ENCODE assay signal across 8 cellular contexts in the genomic region with DNA sequence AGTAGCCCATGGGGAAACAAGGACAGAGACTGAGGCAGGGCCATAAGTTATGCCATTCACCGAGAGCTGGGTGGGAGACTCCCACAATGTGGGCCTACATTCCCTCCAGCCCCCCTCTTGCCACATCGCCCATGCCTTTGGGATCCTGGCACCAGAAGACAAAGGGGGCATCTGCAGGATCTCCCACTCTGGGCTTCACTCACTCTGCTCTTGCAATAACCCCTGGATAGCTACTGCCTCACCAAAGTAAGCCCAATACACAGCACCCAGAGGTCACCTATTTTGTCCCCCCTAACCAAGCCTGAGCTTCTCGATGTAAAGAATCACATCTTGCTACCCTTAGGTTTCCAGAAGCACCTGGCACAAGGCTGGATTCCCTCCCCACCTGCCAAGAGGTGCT. TPM values are rescaled to one million over a fixed set of nuclear protein-coding genes. Genes with fewer than 3 reads are reported as not detected.
DNase-seq lines count a peak whose midpoint lies in the region; ATAC-seq, FAIRE-seq and TF ChIP-seq lines count a peak whose summit lies in the region.

No MANE protein-coding gene starts in this region.

- no peak for DNase-seq in CD8-positive, alpha-beta memory T cell
- no peak for DNase-seq in T-helper 17 cell
- no peak for DNase-seq in fibroblast of villous mesenchyme (ENCODE audit: low read depth)
- no peak for DNase-seq in psoas muscle
- DNase-seq in NCI-H146 (lab: John Stamatoyannopoulos, UW): no peak
- DNase-seq in SJCRH30: no peak
- no peak for DNase-seq in GM12892 (ENCODE audit: insufficient read length)
- DNase-seq in NCI-H1930 (lab: John Stamatoyannopoulos, UW): no peak

- no peak for TF ChIP-seq POLR2A in GM12892 (IDR thresholded peaks at IDR 0.05; ENCODE audit: low read depth, low read length)

- WGBS in psoas muscle, 3 donors: 67 to 100% (median 88%) methylated on average over 1 to 3 of the region's 3 CpGs

- POLR2A ChIA-PET in CD8-positive, alpha-beta memory T cell (lab: Charles Lee): interaction anchor here (0.8 to 1.6 kb wide), 4 partner anchors 48 to 145 kb away, joined by 3 to 5 read pairs (median 4); partner anchors contain the start of gene RPS4X

- H3K36me3 ChIP-seq in CD8-positive, alpha-beta memory T cell (ENCODE audit: insufficient read depth, low read length): no peaks in the 10 kb centered on the region
- H3K36me3 ChIP-seq in psoas muscle (ENCODE audit: insufficient read depth in 1 of 2, low read depth in 1 of 2): no peaks in the 10 kb centered on the region
- no peaks in the 10 kb centered on the region for H3K36me3 ChIP-seq in SJCRH30

- no peak for TF ChIP-seq CTCF in fibroblast of villous mesenchyme (IDR thresholded peaks at IDR 0.05; ENCODE audit: insufficient read depth, low read depth, low read length)
- TF ChIP-seq CTCF in psoas muscle (IDR thresholded peaks at IDR 0.05): no peak

- CTCF ChIA-PET in CD8-positive, alpha-beta memory T cell (lab: Charles Lee): interaction anchor here (0.7 to 9.9 kb wide), 5 partner anchors 11 to 133 kb away, joined by 3 to 135 read pairs (median 4); no protein-coding TSS in a partner anchor

- no peak overlapping the region for H3K4me3 ChIP-seq in CD8-positive, alpha-beta memory T cell (ENCODE audit: low read length)
- H3K4me3 ChIP-seq in fibroblast of villous mesenchyme (ENCODE audit: low read depth, low read length) (peak overlapping the region; percentile 56), psoas muscle (peak overlapping the region; percentile 60), SJCRH30 (no peak overlapping the region)

- H3K27ac ChIP-seq in CD8-positive, alpha-beta memory T cell (ENCODE audit: low read depth, low read length): no peak overlapping the region
- H3K27ac ChIP-seq in psoas muscle: no peak overlapping the region
- no peak overlapping the region for H3K27ac ChIP-seq in SJCRH30

- no peak for FAIRE-seq in GM12892 (lab: Jason Lieb, UNC)

- ATAC-seq in T-helper 17 cell (no peak), psoas muscle (no peak)

- H3K27ac Mint-ChIP-seq in CD8-positive, alpha-beta memory T cell: peak overlapping the region in 3 of 8 donors; percentile 66 to 93 (median 86)
- H3K27ac Mint-ChIP-seq in T-helper 17 cell: peak overlapping the region; percentile 82

- no peaks in the 10 kb centered on the region for H3K27me3 ChIP-seq in CD8-positive, alpha-beta memory T cell (ENCODE audit: insufficient read depth, low read length, poor library complexity, severe bottlenecking)
- peaks cover 0 to 63% (median 0%) of the 10 kb centered on the region in 3 donors for H3K27me3 ChIP-seq in psoas muscle (ENCODE audit: insufficient read depth in 3 of 3, low read length in 2 of 3)
- H3K27me3 ChIP-seq in SJCRH30: no peaks in the 10 kb centered on the region

- H3K4me3 Mint-ChIP-seq in CD8-positive, alpha-beta memory T cell: peak overlapping the region; percentile 42 to 89 (median 71)
- peak overlapping the region; percentile 86 for H3K4me3 Mint-ChIP-seq in T-helper 17 cell

- H3K4me1 ChIP-seq in CD8-positive, alpha-beta memory T cell (ENCODE audit: insufficient read depth, low read length): no peaks in the 10 kb centered on the region
- no peaks in the 10 kb centered on the region for H3K4me1 ChIP-seq in psoas muscle
- H3K4me1 ChIP-seq in SJCRH30: no peaks in the 10 kb centered on the region

- H3K4me1 Mint-ChIP-seq in CD8-positive, alpha-beta memory T cell: peaks cover 5 to 11% (median 8%) of the 10 kb centered on the region in 3 donors
- H3K4me1 Mint-ChIP-seq in T-helper 17 cell: peaks cover 7% of the 10 kb centered on the region

- H3K27me3 Mint-ChIP-seq in CD8-positive, alpha-beta memory T cell: peaks cover 0 to 15% of the 10 kb centered on the region in 2 donors
- H3K27me3 Mint-ChIP-seq in T-helper 17 cell: no peaks in the 10 kb centered on the region

- intact Hi-C loops in psoas muscle (cut with DNase I): no loop called here

- H3K9me3 Mint-ChIP-seq in CD8-positive, alpha-beta memory T cell: no peaks in the 10 kb centered on the region

- H3K9me3 ChIP-seq in CD8-positive, alpha-beta memory T cell (ENCODE audit: low read length): no peaks in the 10 kb centered on the region
- H3K9me3 ChIP-seq in T-helper 17 cell (ENCODE audit: control insufficient read depth, low read length, poor library complexity, severe bottlenecking) (no peaks in the 10 kb centered on the region), psoas muscle (no peaks in the 10 kb centered on the region), SJCRH30 (replicated peaks) (no peaks in the 10 kb centered on the region)

- no peaks in the 10 kb centered on the region for H3K36me3 Mint-ChIP-seq in CD8-positive, alpha-beta memory T cell
- H3K36me3 Mint-ChIP-seq in T-helper 17 cell (ENCODE audit: low read depth): peaks cover 4% of the 10 kb centered on the region

RNA-seq across cellular contexts. Expression of gene RTL5, which starts 0.7 kb away (rescaled TPM):
- 1 to 10 TPM in 1 of 2 experiments, under 1 TPM in 1; 1.00 to 1.0 TPM for total RNA-seq in CD8-positive, alpha-beta memory T cell
- 0.55 TPM for polyA plus RNA-seq in CD8-positive, alpha-beta memory T cell
- total RNA-seq in T-helper 17 cell (1 to 10 TPM; 2.6 to 2.7 TPM), fibroblast of villous mesenchyme (1.3 and 2.2 TPM in 2 replicates), psoas muscle (1 to 10 TPM in 3 of 4 donors, under 1 TPM in 1; 0.91 to 2.2 (median 1.3) TPM)
- under 1 TPM; 0.37 to 0.66 (median 0.48) TPM for polyA plus RNA-seq in psoas muscle
- total RNA-seq in SJCRH30 (2014; rRNA removed; shearing (Covaris generic)): 0.18 and 0.20 TPM in 2 replicates
- polyA plus RNA-seq in GM12892 (2012; ENCODE audit: missing spikeins): 0.32 TPM

RNA-seq across cellular contexts. Expression of gene PIN4, which starts 49.1 kb away (rescaled TPM):
- total RNA-seq in CD8-positive, alpha-beta memory T cell: 1 to 10 TPM; 6.4 to 7.0 TPM
- 35.9 TPM for polyA plus RNA-seq in CD8-positive, alpha-beta memory T cell
- total RNA-seq in T-helper 17 cell: 1 to 10 TPM; 2.6 to 3.0 TPM
- total RNA-seq in fibroblast of villous mesenchyme: 6.9 and 10.6 TPM in 2 replicates
- 1 to 10 TPM; 8.3 to 8.9 (median 8.6) TPM for total RNA-seq in psoas muscle
- polyA plus RNA-seq in psoas muscle: 10 to 100 TPM; 11.0 to 19.3 (median 12.1) TPM
- total RNA-seq in SJCRH30 (2014; rRNA removed; shearing (Covaris generic)): 35.9 and 60.9 TPM in 2 replicates
- polyA plus RNA-seq in GM12892 (2012; ENCODE audit: missing spikeins): 46.5 TPM

Comparison
In these comparisons a context has a peak if more than half of its experiments do, and no peak if none do; other contexts are left out.
1. H3K4me3 ChIP-seq: peak in fibroblast of villous mesenchyme (single experiment) and psoas muscle (single experiment); none in CD8-positive, alpha-beta memory T cell (single experiment) and SJCRH30 (single experiment).